22 cellular contexts compared by ENCODE assay signal in genomic region chr11:27229511-27230174, GRCh38.
"Had no signal": no experiment of that assay in that cellular context is flagged by ENCODE, and none has a peak within 500 bp of the region (broad histone marks: within the 10 kb centered on the region; RNA-seq: fewer than 3 reads in every experiment).

No MANE protein-coding gene starts in this region.

- H3K79me2 ChIP-seq: parathyroid adenoma had no signal

- H3K9me3 ChIP-seq: spleen had no signal

- H3K36me3 Mint-ChIP-seq: activated CD8-positive, alpha-beta memory T cell treated with anti-CD3 and anti-CD28 coated beads, Interleukin-2, amount 10 ng/mL, durations not matched to agents 7 days and 5 days; activated naive CD4-positive, alpha-beta T cell treated with anti-CD3 and anti-CD28 coated beads, Interleukin-2, amount 50 U/mL, for 24 hours; brain; naive thymus-derived CD8-positive, alpha-beta T cell; T-cell had no signal

- DNase-seq: activated CD4-positive, alpha-beta T cell treated with anti-CD3 and anti-CD28 coated beads, Interleukin-2, amount 10 ng/mL, durations not matched to agents 7 days and 5 days; activated CD4-positive, CD25-positive, alpha-beta regulatory T cell treated with anti-CD3 and anti-CD28 coated beads, Interleukin-2, amount 50 U/mL, for 72 hours; activated CD8-positive, alpha-beta memory T cell treated with anti-CD3 and anti-CD28 coated beads, Interleukin-2, amount 10 ng/mL, durations not matched to agents 7 days and 5 days; activated CD8-positive, alpha-beta T cell treated with anti-CD3 and anti-CD28 coated beads for 36 hours; activated gamma-delta T cell treated with Interleukin-2 at 50 U/mL for 16 hours; activated T-cell treated with anti-CD3 and anti-CD28 coated beads for 4 hours; anterior cingulate cortex; effector CD4-positive, alpha-beta T cell; foreskin melanocyte; kidney; naive thymus-derived CD8-positive, alpha-beta T cell; spleen; stimulated activated CD4-positive, alpha-beta T cell treated with anti-CD3 and anti-CD28 coated beads, Interleukin-4, amount 100 ng/mL, for 24 hours; stimulated activated naive CD4-positive, alpha-beta T cell treated with Interleukin-2 at 50 U/mL for 16 hours; T-cell; WERI-Rb-1 had no signal

- H3K27ac ChIP-seq: parathyroid adenoma, spleen, WERI-Rb-1 had no signal

- H3K4me3 Mint-ChIP-seq: activated CD4-positive, alpha-beta T cell treated with anti-CD3 and anti-CD28 coated beads, Interleukin-2, amount 10 ng/mL, durations not matched to agents 7 days and 5 days; activated CD8-positive, alpha-beta memory T cell treated with anti-CD3 and anti-CD28 coated beads, Interleukin-2, amount 10 ng/mL, durations not matched to agents 7 days and 5 days; activated CD8-positive, alpha-beta T cell treated with anti-CD3 and anti-CD28 coated beads for 36 hours; activated naive CD4-positive, alpha-beta T cell treated with anti-CD3 and anti-CD28 coated beads, Interleukin-2, amount 50 U/mL, for 24 hours; activated T-helper 1 cell treated with anti-CD3 and anti-CD28 coated beads, Interleukin-12 subunit alpha, Interleukin-12 subunit beta, Interleukin-2, Interleukin-4 antibody, amounts not matched to agents 30 ng/mL and 10 ng/mL and 1 ng/mL, durations not matched to agents 14 hours and 24 hours and 36 hours; brain; dendritic cell treated with granulocyte-macrophage colony-stimulating factor and Interleukin-4, amounts not matched to agents 40 ng/mL and 50 ng/mL, for 4 days; naive thymus-derived CD8-positive, alpha-beta T cell; T-cell had no signal

- H3K27me3 Mint-ChIP-seq: activated CD8-positive, alpha-beta memory T cell treated with anti-CD3 and anti-CD28 coated beads, Interleukin-2, amount 10 ng/mL, durations not matched to agents 7 days and 5 days; dendritic cell treated with granulocyte-macrophage colony-stimulating factor and Interleukin-4, amounts not matched to agents 40 ng/mL and 50 ng/mL, for 4 days had no signal

- H3K27me3 ChIP-seq: spleen had no signal

- H3K36me3 ChIP-seq: spleen, WERI-Rb-1 had no signal

- H3K4me3 ChIP-seq: lung, spleen had no signal

- H2AFZ ChIP-seq: parathyroid adenoma had no signal

- H3K9me3 Mint-ChIP-seq: activated CD8-positive, alpha-beta T cell treated with anti-CD3 and anti-CD28 coated beads for 36 hours; activated naive CD4-positive, alpha-beta T cell treated with anti-CD3 and anti-CD28 coated beads, Interleukin-2, amount 50 U/mL, for 24 hours; activated T-helper 1 cell treated with anti-CD3 and anti-CD28 coated beads, Interleukin-12 subunit alpha, Interleukin-12 subunit beta, Interleukin-2, Interleukin-4 antibody, amounts not matched to agents 30 ng/mL and 10 ng/mL and 1 ng/mL, durations not matched to agents 14 hours and 24 hours and 36 hours; dendritic cell treated with granulocyte-macrophage colony-stimulating factor and Interleukin-4, amounts not matched to agents 40 ng/mL and 50 ng/mL, for 4 days; T-cell had no signal

- H3K27ac Mint-ChIP-seq: activated CD4-positive, alpha-beta T cell treated with anti-CD3 and anti-CD28 coated beads, Interleukin-2, amount 10 ng/mL, durations not matched to agents 7 days and 5 days; activated CD8-positive, alpha-beta memory T cell treated with anti-CD3 and anti-CD28 coated beads, Interleukin-2, amount 10 ng/mL, durations not matched to agents 7 days and 5 days; activated CD8-positive, alpha-beta T cell treated with anti-CD3 and anti-CD28 coated beads for 36 hours; activated naive CD4-positive, alpha-beta T cell treated with anti-CD3 and anti-CD28 coated beads, Interleukin-2, amount 50 U/mL, for 24 hours; activated T-helper 1 cell treated with anti-CD3 and anti-CD28 coated beads, Interleukin-12 subunit alpha, Interleukin-12 subunit beta, Interleukin-2, Interleukin-4 antibody, amounts not matched to agents 30 ng/mL and 10 ng/mL and 1 ng/mL, durations not matched to agents 14 hours and 24 hours and 36 hours; dendritic cell treated with granulocyte-macrophage colony-stimulating factor and Interleukin-4, amounts not matched to agents 40 ng/mL and 50 ng/mL, for 4 days; naive thymus-derived CD8-positive, alpha-beta T cell; T-cell had no signal

- H3K4me1 Mint-ChIP-seq: activated CD4-positive, alpha-beta T cell treated with anti-CD3 and anti-CD28 coated beads, Interleukin-2, amount 10 ng/mL, durations not matched to agents 7 days and 5 days; activated CD8-positive, alpha-beta memory T cell treated with anti-CD3 and anti-CD28 coated beads, Interleukin-2, amount 10 ng/mL, durations not matched to agents 7 days and 5 days; activated naive CD4-positive, alpha-beta T cell treated with anti-CD3 and anti-CD28 coated beads, Interleukin-2, amount 50 U/mL, for 24 hours; naive thymus-derived CD8-positive, alpha-beta T cell; T-cell had no signal

- ATAC-seq: activated CD8-positive, alpha-beta memory T cell treated with anti-CD3 and anti-CD28 coated beads, Interleukin-2, amount 10 ng/mL, durations not matched to agents 7 days and 5 days; activated CD8-positive, alpha-beta T cell treated with anti-CD3 and anti-CD28 coated beads for 36 hours; naive thymus-derived CD8-positive, alpha-beta T cell; T-cell had no signal

- H3K4me1 ChIP-seq: parathyroid adenoma had no signal
